ENCODE assay signal across 28 cellular contexts in the genomic region with DNA sequence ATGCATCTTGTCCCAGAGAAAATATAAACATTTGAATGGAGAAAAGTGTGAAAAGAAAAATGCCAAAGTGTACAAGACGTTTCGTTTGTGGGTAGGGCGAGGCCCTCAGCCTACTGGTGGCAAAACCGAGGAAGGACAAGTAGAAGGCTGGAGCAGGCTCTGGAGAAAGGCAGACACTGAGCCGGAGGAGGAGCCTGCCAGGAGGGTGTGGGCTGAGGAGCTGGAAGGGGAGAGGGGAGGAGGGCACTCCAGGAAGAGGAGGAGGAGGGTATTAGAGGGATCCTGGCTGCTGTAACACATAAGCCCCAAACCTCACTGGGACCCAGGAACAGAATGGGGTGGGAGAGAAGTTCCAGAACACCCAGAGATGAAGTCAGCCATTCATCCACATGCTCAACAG. TPM values are rescaled to one million over a fixed set of nuclear protein-coding genes. Genes with fewer than 3 reads are reported as not detected.
A peak's percentile ranks its signal among the peaks of the same experiment; 100 is the strongest.
DNase-seq lines count a peak whose midpoint lies in the region; ATAC-seq, FAIRE-seq and TF ChIP-seq lines count a peak whose summit lies in the region.
"Had no signal": no experiment of that assay in that cellular context is flagged by ENCODE, and none has a peak within 500 bp of the region (broad histone marks: within the 10 kb centered on the region; RNA-seq: fewer than 3 reads in every experiment).

No MANE protein-coding gene starts in this region.

- WGBS in transverse colon (ENCODE audit: low coverage in 1 of 2), 2 donors: 80 to 89% methylated on average over 1 to 5 of the region's 5 CpGs

- no peak overlapping the region for H3K9ac ChIP-seq in astrocyte (ENCODE audit: low read length)

- in situ Hi-C loops in transverse colon (cut with MboI; ENCODE audit: low pct_ligation_motif_present in 1 of 4, low pct_unique_long_range_greater_than_20kb in 1 of 4, low sequenced_read_pairs in 3 of 4): no loop called here

- TF ChIP-seq CTCF in astrocyte (IDR thresholded peaks at IDR 0.05; ENCODE audit: insufficient read depth, low read depth, low read length) (no peak), transverse colon (IDR thresholded peaks at IDR 0.05) (no peak), progenitor cell of endocrine pancreas (IDR thresholded peaks at IDR 0.05; ENCODE audit: unreplicated experiment) (no peak)

- H3K4me3 ChIP-seq in astrocyte (ENCODE audit: insufficient read depth, low read depth, low read length) (no peak overlapping the region), transverse colon (no peak overlapping the region)
- H3K4me3 ChIP-seq: lung, prostate gland, thoracic aorta had no signal

- H3K4me1 Mint-ChIP-seq in activated CD8-positive, alpha-beta memory T cell treated with anti-CD3 and anti-CD28 coated beads, Interleukin-2, amount 10 ng/mL, durations not matched to agents 7 days and 5 days: peaks cover 12% of the 10 kb centered on the region
- peaks cover 10% of the 10 kb centered on the region for H3K4me1 Mint-ChIP-seq in astrocyte (ENCODE audit: low read depth, unreplicated experiment)
- peaks cover 18% of the 10 kb centered on the region for H3K4me1 Mint-ChIP-seq in memory B cell
- H3K4me1 Mint-ChIP-seq in progenitor cell of endocrine pancreas (ENCODE audit: low read depth): peaks cover 19% of the 10 kb centered on the region

- H4K20me1 ChIP-seq in astrocyte (ENCODE audit: insufficient read depth, low read length): no peaks in the 10 kb centered on the region

- intact Hi-C loops in transverse colon (cut with DNase I; ENCODE audit: low total_unique reads): no loop called here

- FAIRE-seq in astrocyte (lab: Jason Lieb, UNC): no peak
- FAIRE-seq: A204.1, G401.6 had no signal

- H3K27ac Mint-ChIP-seq in activated CD8-positive, alpha-beta memory T cell treated with anti-CD3 and anti-CD28 coated beads, Interleukin-2, amount 10 ng/mL, durations not matched to agents 7 days and 5 days: no peak overlapping the region
- H3K27ac Mint-ChIP-seq in astrocyte (ENCODE audit: unreplicated experiment) (peak overlapping the region; percentile 2), memory B cell (peak overlapping the region; percentile 33), progenitor cell of endocrine pancreas (no peak overlapping the region)
- H3K27ac Mint-ChIP-seq: activated CD4-positive, alpha-beta T cell treated with anti-CD3 and anti-CD28 coated beads, Interleukin-2, amount 10 ng/mL, durations not matched to agents 24 days and 14 days; CD4-positive, alpha-beta T cell; naive B cell had no signal

- H3K9me3 Mint-ChIP-seq in activated CD8-positive, alpha-beta memory T cell treated with anti-CD3 and anti-CD28 coated beads, Interleukin-2, amount 10 ng/mL, durations not matched to agents 7 days and 5 days (ENCODE audit: low read depth): no peaks in the 10 kb centered on the region
- H3K9me3 Mint-ChIP-seq in astrocyte (ENCODE audit: unreplicated experiment): no peaks in the 10 kb centered on the region
- peaks cover 8% of the 10 kb centered on the region for H3K9me3 Mint-ChIP-seq in memory B cell
- peaks cover 8% of the 10 kb centered on the region for H3K9me3 Mint-ChIP-seq in progenitor cell of endocrine pancreas (ENCODE audit: low read depth)
- H3K9me3 Mint-ChIP-seq: CD4-positive, alpha-beta T cell had no signal

- no peak for TF ChIP-seq POLR2A in transverse colon (IDR thresholded peaks at IDR 0.05)

- H3K79me2 ChIP-seq in astrocyte (ENCODE audit: insufficient read depth, low read length): no peaks in the 10 kb centered on the region

- H3K4me1 ChIP-seq in astrocyte (ENCODE audit: insufficient read depth, low read length) (no peaks in the 10 kb centered on the region), transverse colon (peaks cover 0 to 35% (median 27%) of the 10 kb centered on the region in 4 donors)
- H3K4me1 ChIP-seq: prostate gland had no signal

- H3K27me3 ChIP-seq in astrocyte (ENCODE audit: insufficient read depth, low read length) (no peaks in the 10 kb centered on the region), transverse colon (no peaks in the 10 kb centered on the region)
- H3K27me3 ChIP-seq: neutrophil had no signal

- H3K4me3 Mint-ChIP-seq in activated CD8-positive, alpha-beta memory T cell treated with anti-CD3 and anti-CD28 coated beads, Interleukin-2, amount 10 ng/mL, durations not matched to agents 7 days and 5 days: no peak overlapping the region
- H3K4me3 Mint-ChIP-seq in astrocyte (ENCODE audit: unreplicated experiment) (no peak overlapping the region), memory B cell (no peak overlapping the region), progenitor cell of endocrine pancreas (ENCODE audit: low read depth) (no peak overlapping the region)
- H3K4me3 Mint-ChIP-seq: activated CD4-positive, alpha-beta T cell treated with anti-CD3 and anti-CD28 coated beads, Interleukin-2, amount 10 ng/mL, durations not matched to agents 24 days and 14 days; CD4-positive, alpha-beta T cell; H9; naive B cell had no signal

- CTCF ChIA-PET in activated CD8-positive, alpha-beta memory T cell treated with anti-CD3 and anti-CD28 coated beads, Interleukin-2, amount 10 ng/mL, durations not matched to agents 7 days and 5 days (lab: Charles Lee): no interaction called here

- no peak overlapping the region for H3K4me2 ChIP-seq in astrocyte (ENCODE audit: low read length)

- peaks cover 22% of the 10 kb centered on the region for H3K27me3 Mint-ChIP-seq in activated CD8-positive, alpha-beta memory T cell treated with anti-CD3 and anti-CD28 coated beads, Interleukin-2, amount 10 ng/mL, durations not matched to agents 7 days and 5 days
- H3K27me3 Mint-ChIP-seq in astrocyte (ENCODE audit: low read depth, unreplicated experiment): no peaks in the 10 kb centered on the region
- H3K27me3 Mint-ChIP-seq in memory B cell: no peaks in the 10 kb centered on the region
- H3K27me3 Mint-ChIP-seq in progenitor cell of endocrine pancreas: no peaks in the 10 kb centered on the region
- H3K27me3 Mint-ChIP-seq: activated CD4-positive, alpha-beta T cell treated with anti-CD3 and anti-CD28 coated beads, Interleukin-2, amount 10 ng/mL, durations not matched to agents 24 days and 14 days; CD4-positive, alpha-beta T cell; naive B cell had no signal

- H3K27ac ChIP-seq in astrocyte (ENCODE audit: low read depth, low read length) (no peak overlapping the region), transverse colon (peak overlapping the region; percentile 74 to 84 (median 80))
- H3K27ac ChIP-seq: epithelial cell of prostate, neutrophil, prostate gland, thoracic aorta, VCaP had no signal

- no peaks in the 10 kb centered on the region for H3K36me3 ChIP-seq in astrocyte (ENCODE audit: insufficient read depth, low read length)
- no peaks in the 10 kb centered on the region for H3K36me3 ChIP-seq in transverse colon
- H3K36me3 ChIP-seq: neutrophil, prostate gland, thoracic aorta had no signal

- TF ChIP-seq EP300 in transverse colon (IDR thresholded peaks at IDR 0.05; ENCODE audit: low read depth): no peak

- peaks cover 2% of the 10 kb centered on the region for H3K36me3 Mint-ChIP-seq in activated CD8-positive, alpha-beta memory T cell treated with anti-CD3 and anti-CD28 coated beads, Interleukin-2, amount 10 ng/mL, durations not matched to agents 7 days and 5 days
- H3K36me3 Mint-ChIP-seq in astrocyte (ENCODE audit: low read depth, unreplicated experiment): no peaks in the 10 kb centered on the region
- peaks cover 12% of the 10 kb centered on the region for H3K36me3 Mint-ChIP-seq in memory B cell
- H3K36me3 Mint-ChIP-seq in progenitor cell of endocrine pancreas (ENCODE audit: insufficient read depth): peaks cover 1% of the 10 kb centered on the region
- H3K36me3 Mint-ChIP-seq: naive B cell had no signal

- H3K9me3 ChIP-seq in astrocyte (ENCODE audit: insufficient read depth, low read depth, low read length) (no peaks in the 10 kb centered on the region), transverse colon (no peaks in the 10 kb centered on the region)
- H3K9me3 ChIP-seq: neutrophil, prostate gland, thoracic aorta had no signal

- DNase-seq in activated CD8-positive, alpha-beta memory T cell treated with anti-CD3 and anti-CD28 coated beads, Interleukin-2, amount 50 U/mL, for 48 hours: peak; percentile 26
- DNase-seq in activated CD8-positive, alpha-beta memory T cell treated with anti-CD3 and anti-CD28 coated beads, Interleukin-2, amount 10 ng/mL, durations not matched to agents 7 days and 5 days: no peak
- DNase-seq in astrocyte (ENCODE audit: low read depth): no peak
- no peak for DNase-seq in memory B cell (ENCODE audit: low spot score in 2 of 2)
- DNase-seq in transverse colon: no peak
- no peak for DNase-seq in EL
- no peak for DNase-seq in progenitor cell of endocrine pancreas (ENCODE audit: low spot score, unreplicated experiment)
- DNase-seq: activated CD4-positive, alpha-beta T cell treated with anti-CD3 and anti-CD28 coated beads, Interleukin-2, amount 10 ng/mL, durations not matched to agents 24 days and 14 days; activated naive CD4-positive, alpha-beta T cell treated with Interleukin-2 at 50 U/mL for 16 hours; activated T-cell treated with anti-CD3 and anti-CD28 coated beads, Interleukin-2, amount 50 U/mL, for 48 hours; AML-193; CD4-positive, alpha-beta T cell; DMS 273 treated with DMSO at 0.1 percent for 48 hours; effector CD8-positive, alpha-beta T cell; glutamatergic neuron; H9; Kasumi-1; naive B cell; stimulated activated naive CD8-positive, alpha-beta T cell treated with anti-CD3 and anti-CD28 coated beads, Interleukin-15, Interleukin-2, amounts not matched to agents 100 U/mL and 50 U/mL, for 24 hours had no signal

- ATAC-seq in activated CD8-positive, alpha-beta memory T cell treated with anti-CD3 and anti-CD28 coated beads, Interleukin-2, amount 10 ng/mL, durations not matched to agents 7 days and 5 days: no peak
- no peak for ATAC-seq in memory B cell (ENCODE audit: low read depth)
- no peak for ATAC-seq in HG02571 (IDR thresholded peaks at IDR 0.05; ENCODE audit: unreplicated experiment)
- ATAC-seq: stimulated activated naive CD8-positive, alpha-beta T cell treated with anti-CD3 and anti-CD28 coated beads, Interleukin-15, Interleukin-2, amounts not matched to agents 100 U/mL and 50 U/mL, for 24 hours had no signal

- H2AFZ ChIP-seq in astrocyte (ENCODE audit: low read depth, low read length): no peak overlapping the region

RNA-seq across cellular contexts. Expression of gene CLMN, which starts 47.7 kb away (rescaled TPM):
- under 1 TPM; 0.42 to 0.91 TPM for total RNA-seq in activated CD8-positive, alpha-beta memory T cell treated with anti-CD3 and anti-CD28 coated beads, Interleukin-2, amount 10 ng/mL, durations not matched to agents 7 days and 5 days
- 10.8 and 14.0 TPM in 2 replicates for total RNA-seq in astrocyte
- 100 to 1,000 TPM in 1 of 4 donors, 10 to 100 TPM in 3; 71.1 to 118 (median 90.1) TPM for total RNA-seq in transverse colon
- 25.3 and 31.5 TPM in 2 replicates for total RNA-seq in progenitor cell of endocrine pancreas

Comparison
In these comparisons a context has a peak if more than half of its experiments do, and no peak if none do; other contexts are left out.
1. H3K27ac Mint-ChIP-seq: peak in astrocyte (single experiment) and memory B cell (single experiment); none in activated CD8-positive, alpha-beta memory T cell treated with anti-CD3 and anti-CD28 coated beads, Interleukin-2, amount 10 ng/mL, durations not matched to agents 7 days and 5 days (single experiment) and progenitor cell of endocrine pancreas (single experiment).